In genomic region chr11:63764201-63764711, GRCh38 we compare ENCODE assay signal across 2 cellular contexts.
TF ChIP-seq lines count a peak whose summit lies in the region.

No MANE protein-coding gene starts in this region.

TF ChIP-seq in H1, 55 proteins besides CTCF, POLR2A, EP300 and RAD21:
- TF ChIP-seq TAF7 (optimal IDR thresholded peaks at IDR 0.05; ENCODE audit: borderline replicate concordance, low read depth, low read length) = peak; percentile 19
- peak; percentile 3; the same call in 1 of the 2 replicates for TF ChIP-seq TCF12 (IDR thresholded peaks at IDR 0.05; ENCODE audit: low read depth, low read length)
- TF ChIP-seq SP1 (IDR thresholded peaks at IDR 0.05; ENCODE audit: low read depth, low read length) = 0 out of 2 replicates have a peak, but pooled peaks have one; percentile 2
- TF ChIP-seq PHF8 (conservative IDR thresholded peaks at IDR 0.05; ENCODE audit: low read depth, low read length) = 0 out of 2 replicates have a peak, but pooled peaks have one; percentile 9
- no peak for TF ChIP-seq POU5F1 (IDR thresholded peaks at IDR 0.05; ENCODE audit: low read depth, low read length)
- no peak for TF ChIP-seq ATF2 (IDR thresholded peaks at IDR 0.05; ENCODE audit: low read length)
- TF ChIP-seq EGR1 (IDR thresholded peaks at IDR 0.05; ENCODE audit: borderline replicate concordance, low read depth, low read length) = peak; percentile 68; the same call in 1 of the 2 replicates
- TF ChIP-seq TBP (IDR thresholded peaks at IDR 0.05; ENCODE audit: low read depth, low read length) = no peak
- no peak for TF ChIP-seq JUN (IDR thresholded peaks at IDR 0.05; ENCODE audit: low read depth, low read length)
- TF ChIP-seq YY1 (IDR thresholded peaks at IDR 0.05; ENCODE audit: low read depth, low read length) = no peak
- TF ChIP-seq SIRT6 (IDR thresholded peaks at IDR 0.05; ENCODE audit: low read length) = no peak
- no peak for TF ChIP-seq KDM1A (IDR thresholded peaks at IDR 0.05; ENCODE audit: borderline replicate concordance, low read length)
- TF ChIP-seq SP4 (IDR thresholded peaks at IDR 0.05; ENCODE audit: low read length) = no peak
- TF ChIP-seq SIN3A (conservative IDR thresholded peaks at IDR 0.05 in 1 of 2, IDR thresholded peaks at IDR 0.05 in 1 of 2; ENCODE audit: low read depth in 1 of 2, low read length in 2 of 2) = no peak
- no peak for TF ChIP-seq RFX5 (IDR thresholded peaks at IDR 0.05; ENCODE audit: borderline replicate concordance, low read depth, low read length)
- no peak for TF ChIP-seq MAFK (IDR thresholded peaks at IDR 0.05; ENCODE audit: low read depth, low read length)
- TF ChIP-seq SIX5 (IDR thresholded peaks at IDR 0.05; ENCODE audit: low read depth, low read length) = no peak
- no peak for TF ChIP-seq JUND (IDR thresholded peaks at IDR 0.05; ENCODE audit: low read length)
- no peak for TF ChIP-seq KDM4A (IDR thresholded peaks at IDR 0.05; ENCODE audit: low read depth, low read length, severe bottlenecking)
- no peak for TF ChIP-seq HDAC2 (IDR thresholded peaks at IDR 0.05; ENCODE audit: borderline replicate concordance in 1 of 2, low read depth in 2 of 2, low read length in 2 of 2)
- TF ChIP-seq GTF2F1 (IDR thresholded peaks at IDR 0.05; ENCODE audit: borderline replicate concordance, low read depth, low read length) = no peak
- TF ChIP-seq MAX (IDR thresholded peaks at IDR 0.05) = no peak; the same call in 1 of the 2 replicates

TF ChIP-seq in HepG2, 621 proteins besides CTCF, POLR2A, EP300 and RAD21:
- TF ChIP-seq FOSL2 (CRISPR knock-in tag; IDR thresholded peaks at IDR 0.05) = no peak
- TF ChIP-seq AFF4 (CRISPR knock-in tag; IDR thresholded peaks at IDR 0.05) = no peak
- TF ChIP-seq XRCC5 (optimal IDR thresholded peaks at IDR 0.05; ENCODE audit: low read length) = no peak
- no peak for TF ChIP-seq POLR2G (IDR thresholded peaks at IDR 0.05; ENCODE audit: low read depth, low read length)
- TF ChIP-seq ZNF788 (CRISPR knock-in tag; IDR thresholded peaks at IDR 0.05; ENCODE audit: borderline replicate concordance) = no peak
- TF ChIP-seq MLLT10 (CRISPR knock-in tag; IDR thresholded peaks at IDR 0.05) = no peak
- TF ChIP-seq SATB2 (CRISPR knock-in tag; IDR thresholded peaks at IDR 0.05) = no peak
- TF ChIP-seq ZNF296 (CRISPR knock-in tag; conservative IDR thresholded peaks at IDR 0.05) = no peak
- TF ChIP-seq NONO (IDR thresholded peaks at IDR 0.05) = no peak
- TF ChIP-seq NONO (CRISPR knock-in tag; conservative IDR thresholded peaks at IDR 0.05) = no peak
- TF ChIP-seq GABPA (IDR thresholded peaks at IDR 0.05; ENCODE audit: low read depth, low read length) = no peak
- TF ChIP-seq GABPA (CRISPR knock-in tag; IDR thresholded peaks at IDR 0.05; ENCODE audit: low read depth) = no peak
- TF ChIP-seq ZNF414 (CRISPR knock-in tag; IDR thresholded peaks at IDR 0.05) = no peak
- no peak for TF ChIP-seq HOXD1 (CRISPR knock-in tag; IDR thresholded peaks at IDR 0.05)
- no peak for TF ChIP-seq AGO2 (optimal IDR thresholded peaks at IDR 0.05; ENCODE audit: low read depth, low read length)
- no peak for TF ChIP-seq KAT2B (IDR thresholded peaks at IDR 0.05; ENCODE audit: borderline replicate concordance, low read depth, low read length)
- TF ChIP-seq RBM39 (IDR thresholded peaks at IDR 0.05; ENCODE audit: low read depth, low read length, poor library complexity, severe bottlenecking) = no peak
- no peak for TF ChIP-seq NR2F6 (IDR thresholded peaks at IDR 0.05)
- no peak for TF ChIP-seq NR2F6 (CRISPR knock-in tag; IDR thresholded peaks at IDR 0.05)
- no peak for TF ChIP-seq ZNF841 (CRISPR knock-in tag; IDR thresholded peaks at IDR 0.05; ENCODE audit: borderline replicate concordance)
- no peak for TF ChIP-seq ZBTB38 (CRISPR knock-in tag; IDR thresholded peaks at IDR 0.05)
TF ChIP-seq in HepG2: peak in this region for 0.
